Comparison of ENCODE assay signal across 18 cellular contexts in genomic region chr19:6484251-6484650, GRCh38. TPM values are rescaled to one million over a fixed set of nuclear protein-coding genes. Genes with fewer than 3 reads are reported as not detected.
DNase-seq lines count a peak whose midpoint lies in the region; ATAC-seq and TF ChIP-seq lines count a peak whose summit lies in the region.
"Had no signal": no experiment of that assay in that cellular context is flagged by ENCODE, and none has a peak within 500 bp of the region (broad histone marks: within the 10 kb centered on the region; RNA-seq: fewer than 3 reads in every experiment).

No MANE protein-coding gene starts in this region.

- H3K4me1 ChIP-seq in left lung: peaks cover 0 to 14% of the 10 kb centered on the region in 2 donors
- H3K4me1 ChIP-seq in upper lobe of right lung: peaks cover 4% of the 10 kb centered on the region
- H3K4me1 ChIP-seq: Caco-2 had no signal

- no peaks in the 10 kb centered on the region for H3K27me3 Mint-ChIP-seq in activated T-cell treated with anti-CD3 and anti-CD28 coated beads, Interleukin-2, amount 50 U/mL, for 24 hours
- no peaks in the 10 kb centered on the region for H3K27me3 Mint-ChIP-seq in T-cell

- H3K36me3 Mint-ChIP-seq in activated T-cell treated with anti-CD3 and anti-CD28 coated beads, Interleukin-2, amount 50 U/mL, for 24 hours (ENCODE audit: low read depth): peaks cover 18% of the 10 kb centered on the region
- no peaks in the 10 kb centered on the region for H3K36me3 Mint-ChIP-seq in T-cell

- ATAC-seq in T-cell (replicated peaks in 1 of 4) (no peak), left lung (peak; percentile 58), upper lobe of right lung (peak; percentile 8)
- ATAC-seq: HCT116 had no signal

- H3K9me3 ChIP-seq in left lung (no peaks in the 10 kb centered on the region), upper lobe of right lung (no peaks in the 10 kb centered on the region)
- H3K9me3 ChIP-seq: Caco-2 had no signal

- H3K4me3 ChIP-seq in left lung: no peak overlapping the region
- H3K4me3 ChIP-seq in upper lobe of right lung: no peak overlapping the region
- H3K4me3 ChIP-seq in lower leg skin (ENCODE audit: low read depth, poor library complexity, severe bottlenecking): no peak overlapping the region

- peaks cover 33% of the 10 kb centered on the region for H3K4me1 Mint-ChIP-seq in activated T-cell treated with anti-CD3 and anti-CD28 coated beads, Interleukin-2, amount 50 U/mL, for 24 hours (ENCODE audit: low read depth)
- H3K4me1 Mint-ChIP-seq in T-cell: peaks cover 41 to 44% (median 44%) of the 10 kb centered on the region in 3 donors

- intact Hi-C loops in left lung (cut with DNase I) (no loop called here), upper lobe of right lung (cut with DNase I) (no loop called here), lower leg skin (cut with DNase I; ENCODE audit: low total_unique reads) (no loop called here)

- H3K27me3 ChIP-seq in left lung (no peaks in the 10 kb centered on the region), upper lobe of right lung (no peaks in the 10 kb centered on the region)

- 76 to 84% methylated on average over 8 of the region's 8 CpGs for WGBS in lower leg skin, 2 donors

- H3K27ac ChIP-seq in left lung (no peak overlapping the region), upper lobe of right lung (no peak overlapping the region)
- H3K27ac ChIP-seq: 22Rv1 had no signal

- POLR2A ChIA-PET in T-cell (lab: Charles Lee): no interaction called here

- H3K9me3 Mint-ChIP-seq in activated T-cell treated with anti-CD3 and anti-CD28 coated beads, Interleukin-2, amount 50 U/mL, for 24 hours: no peaks in the 10 kb centered on the region
- H3K9me3 Mint-ChIP-seq in T-cell: no peaks in the 10 kb centered on the region
- H3K9me3 Mint-ChIP-seq: CD8-positive, alpha-beta memory T cell had no signal

- DNase-seq in activated T-cell treated with anti-CD3 and anti-CD28 coated beads, Interleukin-2, amount 50 U/mL, for 24 hours: no peak
- no peak for DNase-seq in activated T-cell treated with anti-CD3 and anti-CD28 coated beads, Interleukin-2, amount 50 U/mL, for 1 hour
- DNase-seq in T-cell: no peak
- no peak for DNase-seq in left lung
- no peak for DNase-seq in upper lobe of right lung
- DNase-seq in lower leg skin (ENCODE audit: low spot score in 2 of 2): no peak
- no peak for DNase-seq in NOMO-1 treated with dmso at 0.1 percent for 144 hours (lab: John Stamatoyannopoulos, UW; ENCODE audit: unreplicated experiment)
- no peak for DNase-seq in NCI-H345 treated with DMSO at 0.1 percent for 48 hours (lab: John Stamatoyannopoulos, UW; ENCODE audit: unreplicated experiment)
- DNase-seq: Caco-2; CD8-positive, alpha-beta memory T cell; DMS 273 treated with DMSO at 0.1 percent for 48 hours; IMR-90 had no signal

- peak overlapping the region; percentile 54 for H3K27ac Mint-ChIP-seq in activated T-cell treated with anti-CD3 and anti-CD28 coated beads, Interleukin-2, amount 50 U/mL, for 24 hours
- peak overlapping the region; percentile 27 to 97 for H3K27ac Mint-ChIP-seq in T-cell

- H3K36me3 ChIP-seq in left lung (no peaks in the 10 kb centered on the region), upper lobe of right lung (no peaks in the 10 kb centered on the region)

- CTCF ChIA-PET in T-cell (lab: Charles Lee): no interaction called here

- H3K4me3 Mint-ChIP-seq in activated T-cell treated with anti-CD3 and anti-CD28 coated beads, Interleukin-2, amount 50 U/mL, for 24 hours: no peak overlapping the region
- no peak overlapping the region for H3K4me3 Mint-ChIP-seq in T-cell
- H3K4me3 Mint-ChIP-seq: CD14-positive monocyte had no signal

- TF ChIP-seq POLR2A in lower leg skin (IDR thresholded peaks at IDR 0.05): no peak

- TF ChIP-seq CTCF in left lung (IDR thresholded peaks at IDR 0.05): no peak
- no peak for TF ChIP-seq CTCF in upper lobe of right lung (IDR thresholded peaks at IDR 0.05)
- no peak for TF ChIP-seq CTCF in lower leg skin (IDR thresholded peaks at IDR 0.05)

RNA-seq across cellular contexts. Expression of gene DENND1C, which starts 2.7 kb away (rescaled TPM):
- 100 to 1,000 TPM; 107 to 140 (median 114) TPM for total RNA-seq in T-cell
- 10 to 100 TPM in 1 of 2 donors, 1 to 10 TPM in 1; 6.7 to 11.8 TPM for total RNA-seq in left lung
- total RNA-seq in upper lobe of right lung: 8.7 TPM
- 1 to 10 TPM in 2 of 4 donors, under 1 TPM in 2; 0.61 to 1.9 (median 1.2) TPM for total RNA-seq in lower leg skin
- total RNA-seq: Daoy, HT-29, IMR-90 had no signal

RNA-seq across cellular contexts. Expression of gene TUBB4A, which starts 17.9 kb away (rescaled TPM):
- total RNA-seq in T-cell (1 to 10 TPM; 3.3 to 7.6 (median 5.0) TPM), left lung (under 1 TPM; 0.35 to 0.65 TPM), upper lobe of right lung (0.58 TPM), lower leg skin (10 to 100 TPM in 1 of 4 donors, 1 to 10 TPM in 2, under 1 TPM in 1; 0.99 to 17.0 (median 4.8) TPM)
- total RNA-seq: HT-29, IMR-90 had no signal

RNA-seq across cellular contexts. Expression of gene CRB3, which starts 20.2 kb away (rescaled TPM):
- 1 to 10 TPM; 5.7 to 6.5 (median 5.9) TPM for total RNA-seq in T-cell
- 10 to 100 TPM; 38.1 to 78.8 TPM for total RNA-seq in left lung
- 48.4 TPM for total RNA-seq in upper lobe of right lung
- total RNA-seq in lower leg skin: 100 to 1,000 TPM in 1 of 4 donors, 10 to 100 TPM in 3; 75.7 to 124 (median 88.7) TPM
- total RNA-seq: A673, Daoy, IMR-90 had no signal

RNA-seq across cellular contexts. Expression of gene SLC25A23, which starts 24.7 kb away (rescaled TPM):
- total RNA-seq in T-cell (10 to 100 TPM; 15.5 to 28.0 (median 25.5) TPM), left lung (100 to 1,000 TPM in 1 of 2 donors, 10 to 100 TPM in 1; 57.9 to 118 TPM), upper lobe of right lung (51.4 TPM), lower leg skin (100 to 1,000 TPM in 1 of 4 donors, 10 to 100 TPM in 3; 60.9 to 102 (median 76.0) TPM)

RNA-seq across cellular contexts. Expression of gene TNFSF9, which starts 46.6 kb away (rescaled TPM):
- total RNA-seq in T-cell (1 to 10 TPM; 1.3 to 6.0 (median 1.6) TPM), left lung (10 to 100 TPM in 1 of 2 donors, 1 to 10 TPM in 1; 5.5 to 10.2 TPM), upper lobe of right lung (7.4 TPM), lower leg skin (1 to 10 TPM; 1.2 to 1.7 (median 1.5) TPM)
- total RNA-seq: IMR-90 had no signal

Comparison
In these comparisons a context has a peak if more than half of its experiments do, and no peak if none do; other contexts are left out.
1. ATAC-seq: peak in left lung (single experiment) and upper lobe of right lung (single experiment); none in T-cell (0 of 4).
2. RNA of gene DENND1C, which starts 2.7 kb away (total RNA-seq): 107 to 140 TPM in T-cell; 6.7 to 11.8 TPM in left lung, 8.7 TPM in upper lobe of right lung (single experiment) and 0.61 to 1.9 TPM in lower leg skin; every median in the first group is over 4 times any median in the second.